1 cellular context compared by ENCODE assay signal in genomic region chr12:77064891-77065360, GRCh38.
A peak's percentile ranks its signal among the peaks of the same experiment; 100 is the strongest.
TF ChIP-seq lines count a peak whose summit lies in the region.

No MANE protein-coding gene starts in this region.

TF ChIP-seq in GM12878, 131 proteins besides CTCF, POLR2A, EP300 and RAD21 (continued from another document):
- TF ChIP-seq E4F1 (IDR thresholded peaks at IDR 0.05; ENCODE audit: borderline replicate concordance, partially characterized antibody): no peak
- no peak for TF ChIP-seq IRF5 (IDR thresholded peaks at IDR 0.05; ENCODE audit: borderline replicate concordance)
- 0 out of 4 replicates have a peak, but pooled peaks of 1 of the 2 experiments have one; percentile 4 for TF ChIP-seq ETV6 (conservative IDR thresholded peaks at IDR 0.05 in 1 of 2, IDR thresholded peaks at IDR 0.05 in 1 of 2; ENCODE audit: borderline replicate concordance in 1 of 2, low read depth in 1 of 2)
